11 cellular contexts compared by ENCODE assay signal in the genomic region with DNA sequence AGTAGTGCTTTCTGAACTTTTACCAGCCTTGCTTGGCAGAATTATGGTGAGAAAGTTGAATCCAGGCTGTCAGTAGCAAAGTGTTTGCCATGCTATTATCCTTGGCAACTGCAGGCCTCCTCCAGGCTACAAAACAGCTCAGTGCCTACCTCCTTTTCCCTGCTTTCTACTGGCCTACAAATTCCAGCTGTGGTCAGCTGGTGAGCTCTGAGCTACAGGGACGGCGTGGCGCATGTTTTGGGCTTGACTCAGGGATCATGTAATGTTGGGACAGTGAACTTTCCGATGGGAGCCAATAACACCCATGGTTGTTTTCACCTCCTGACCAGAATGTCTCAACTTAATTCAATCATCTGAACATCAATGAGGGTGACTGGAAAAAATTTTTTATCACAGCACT.
A peak's percentile ranks its signal among the peaks of the same experiment; 100 is the strongest.
DNase-seq lines count a peak whose midpoint lies in the region; ATAC-seq and TF ChIP-seq lines count a peak whose summit lies in the region.
"Had no signal": no experiment of that assay in that cellular context is flagged by ENCODE, and none has a peak within 500 bp of the region (broad histone marks: within the 10 kb centered on the region; RNA-seq: fewer than 3 reads in every experiment).

No MANE protein-coding gene starts in this region.

- no peak overlapping the region for H3K4me3 Mint-ChIP-seq in stimulated activated effector memory CD8-positive, alpha-beta T cell treated with anti-CD3 and anti-CD28 coated beads, Interleukin-12 subunit alpha, Interleukin-12 subunit beta, amount 100 ng/mL, for 72 hours
- H3K4me3 Mint-ChIP-seq: activated CD8-positive, alpha-beta T cell treated with anti-CD3 and anti-CD28 coated beads, Interleukin-2, amount 10 ng/mL, durations not matched to agents 7 days and 5 days had no signal

- intact Hi-C loops in ovary (cut with DNase I) = no loop called here

- no peaks in the 10 kb centered on the region for H3K36me3 ChIP-seq in SJCRH30
- no peaks in the 10 kb centered on the region for H3K36me3 ChIP-seq in ovary

- no peak for TF ChIP-seq EP300 in ovary (IDR thresholded peaks at IDR 0.05)

- H3K27me3 ChIP-seq in SJCRH30 (no peaks in the 10 kb centered on the region), ovary (no peaks in the 10 kb centered on the region)

- H3K27ac Mint-ChIP-seq in stimulated activated effector memory CD8-positive, alpha-beta T cell treated with anti-CD3 and anti-CD28 coated beads, Interleukin-12 subunit alpha, Interleukin-12 subunit beta, amount 100 ng/mL, for 72 hours = no peak overlapping the region
- H3K27ac Mint-ChIP-seq: activated CD8-positive, alpha-beta T cell treated with anti-CD3 and anti-CD28 coated beads, Interleukin-2, amount 10 ng/mL, durations not matched to agents 7 days and 5 days had no signal

- peaks cover 8% of the 10 kb centered on the region for H3K9me3 Mint-ChIP-seq in stimulated activated effector memory CD8-positive, alpha-beta T cell treated with anti-CD3 and anti-CD28 coated beads, Interleukin-12 subunit alpha, Interleukin-12 subunit beta, amount 100 ng/mL, for 72 hours

- no peaks in the 10 kb centered on the region for H3K4me1 Mint-ChIP-seq in stimulated activated effector memory CD8-positive, alpha-beta T cell treated with anti-CD3 and anti-CD28 coated beads, Interleukin-12 subunit alpha, Interleukin-12 subunit beta, amount 100 ng/mL, for 72 hours

- DNase-seq in AG10803 (ENCODE audit: low read depth) = peak; percentile 99
- DNase-seq in SJCRH30 = peak; percentile 25 to 26
- peak; percentile 83 for DNase-seq in fibroblast of pulmonary artery (ENCODE audit: low read depth)
- DNase-seq in ovary = peak; percentile 35 to 63 (median 50)
- no peak for DNase-seq in stimulated activated naive CD4-positive, alpha-beta T cell treated with Interleukin-2 at 50 U/mL for 16 hours (lab: John Stamatoyannopoulos, UW)
- no peak for DNase-seq in activated CD4-positive, CD25-positive, alpha-beta regulatory T cell (lab: John Stamatoyannopoulos, UW)
- no peak for DNase-seq in stimulated activated effector memory CD8-positive, alpha-beta T cell treated with anti-CD3 and anti-CD28 coated beads, Interleukin-12 subunit alpha, Interleukin-12 subunit beta, amount 100 ng/mL, for 72 hours (ENCODE audit: low spot score in 2 of 2)
- DNase-seq: activated CD8-positive, alpha-beta T cell treated with anti-CD3 and anti-CD28 coated beads, Interleukin-2, amount 10 ng/mL, durations not matched to agents 7 days and 5 days; KBM-7; midbrain had no signal

- H3K9me3 ChIP-seq in SJCRH30 (replicated peaks) = no peaks in the 10 kb centered on the region
- H3K9me3 ChIP-seq in ovary = no peaks in the 10 kb centered on the region

- no peaks in the 10 kb centered on the region for H3K36me3 Mint-ChIP-seq in stimulated activated effector memory CD8-positive, alpha-beta T cell treated with anti-CD3 and anti-CD28 coated beads, Interleukin-12 subunit alpha, Interleukin-12 subunit beta, amount 100 ng/mL, for 72 hours

- peaks cover 17% of the 10 kb centered on the region for H3K4me1 ChIP-seq in SJCRH30
- peaks cover 15% of the 10 kb centered on the region for H3K4me1 ChIP-seq in ovary (ENCODE audit: insufficient read depth)

- 5 to 20% (median 12%) methylated on average over 4 of the region's 4 CpGs for WGBS in ovary, 3 donors

- TF ChIP-seq CTCF in AG10803 (conservative IDR thresholded peaks at IDR 0.05; ENCODE audit: low read length) (no peak), fibroblast of pulmonary artery (IDR thresholded peaks at IDR 0.05; ENCODE audit: low read length, missing control alignments) (no peak), ovary (IDR thresholded peaks at IDR 0.05) (no peak)

- no peak for ATAC-seq in stimulated activated effector memory CD8-positive, alpha-beta T cell treated with anti-CD3 and anti-CD28 coated beads, Interleukin-12 subunit alpha, Interleukin-12 subunit beta, amount 100 ng/mL, for 72 hours
- no peak for ATAC-seq in HG02885 (IDR thresholded peaks at IDR 0.05; ENCODE audit: poor library complexity, unreplicated experiment)
- ATAC-seq: activated CD8-positive, alpha-beta T cell treated with anti-CD3 and anti-CD28 coated beads, Interleukin-2, amount 10 ng/mL, durations not matched to agents 7 days and 5 days had no signal

- no peak overlapping the region for H3K27ac ChIP-seq in SJCRH30
- H3K27ac ChIP-seq in ovary = no peak overlapping the region

- H3K4me3 ChIP-seq in AG10803 (ENCODE audit: low read length) = no peak overlapping the region
- H3K4me3 ChIP-seq in SJCRH30 = no peak overlapping the region
- no peak overlapping the region for H3K4me3 ChIP-seq in fibroblast of pulmonary artery (replicated peaks; ENCODE audit: low read depth, low read length)
- H3K4me3 ChIP-seq in ovary = no peak overlapping the region

- TF ChIP-seq POLR2A in ovary (IDR thresholded peaks at IDR 0.05) = no peak

Comparison
In these comparisons a context has a peak if more than half of its experiments do, and no peak if none do; other contexts are left out.
1. DNase-seq: peak in AG10803 (single experiment), SJCRH30 (2 of 2), fibroblast of pulmonary artery (single experiment) and ovary (5 of 5); none in stimulated activated naive CD4-positive, alpha-beta T cell treated with Interleukin-2 at 50 U/mL for 16 hours (single experiment), activated CD4-positive, CD25-positive, alpha-beta regulatory T cell (0 of 4) and stimulated activated effector memory CD8-positive, alpha-beta T cell treated with anti-CD3 and anti-CD28 coated beads, Interleukin-12 subunit alpha, Interleukin-12 subunit beta, amount 100 ng/mL, for 72 hours (0 of 2).